ENCODE assay signal across 12 cellular contexts in genomic region chr16:72189865-72190371, GRCh38. TPM values are rescaled to one million over a fixed set of nuclear protein-coding genes. Genes with fewer than 3 reads are reported as not detected.
DNase-seq lines count a peak whose midpoint lies in the region; ATAC-seq, FAIRE-seq and TF ChIP-seq lines count a peak whose summit lies in the region.
"Had no signal": no experiment of that assay in that cellular context is flagged by ENCODE, and none has a peak within 500 bp of the region (broad histone marks: within the 10 kb centered on the region; RNA-seq: fewer than 3 reads in every experiment).

No MANE protein-coding gene starts in this region.

- H3K79me1 ChIP-seq in mesendoderm (ENCODE audit: low read length), result no peaks in the 10 kb centered on the region

- TF ChIP-seq CTCF in CD14-positive monocyte (IDR thresholded peaks at IDR 0.05), result no peak
- no peak for TF ChIP-seq CTCF in CD8-positive, alpha-beta T cell (IDR thresholded peaks at IDR 0.05)

- H4K5ac ChIP-seq in mesendoderm (ENCODE audit: low read length), result no peak overlapping the region

- H3K36me3 Mint-ChIP-seq in CD14-positive monocyte, result peaks cover 6 to 7% of the 10 kb centered on the region in 2 donors
- H3K36me3 Mint-ChIP-seq in dendritic cell treated with granulocyte-macrophage colony-stimulating factor and Interleukin-4, amounts not matched to agents 40 ng/mL and 50 ng/mL, for 4 days (ENCODE audit: low read depth), result peaks cover 7% of the 10 kb centered on the region
- no peaks in the 10 kb centered on the region for H3K36me3 Mint-ChIP-seq in CD8-positive, alpha-beta T cell
- H3K36me3 Mint-ChIP-seq in CD8-positive, alpha-beta memory T cell, result no peaks in the 10 kb centered on the region

- no peak overlapping the region for H3K4me3 ChIP-seq in mesendoderm (ENCODE audit: low read length)
- H3K4me3 ChIP-seq in CD8-positive, alpha-beta T cell (ENCODE audit: low read depth, low read length), result no peak overlapping the region
- H3K4me3 ChIP-seq in CD8-positive, alpha-beta memory T cell (ENCODE audit: low read length), result no peak overlapping the region
- H3K4me3 ChIP-seq: heart left ventricle, prostate gland had no signal

- DNase-seq in CD14-positive monocyte (ENCODE audit: low spot score) (peak; percentile 74), NCI-H226 (peak; percentile 45), mesendoderm (peak; percentile 18), cerebellum (ENCODE audit: low spot score) (no peak), H54 (ENCODE audit: insufficient read length, low spot score) (no peak)
- no peak for DNase-seq in CD8-positive, alpha-beta T cell
- DNase-seq in CD8-positive, alpha-beta memory T cell, result no peak
- DNase-seq: H9, KBM-7 had no signal

- H3K79me2 ChIP-seq in mesendoderm (ENCODE audit: control insufficient read depth, insufficient read depth, low read length), result no peaks in the 10 kb centered on the region

- no peak overlapping the region for H3K18ac ChIP-seq in mesendoderm (ENCODE audit: low read length)

- peak overlapping the region; percentile 51 to 84 (median 78) for H3K27ac Mint-ChIP-seq in CD14-positive monocyte
- H3K27ac Mint-ChIP-seq in dendritic cell treated with granulocyte-macrophage colony-stimulating factor and Interleukin-4, amounts not matched to agents 40 ng/mL and 50 ng/mL, for 4 days, result peak overlapping the region; percentile 77
- no peak overlapping the region for H3K27ac Mint-ChIP-seq in CD8-positive, alpha-beta T cell
- H3K27ac Mint-ChIP-seq in CD8-positive, alpha-beta memory T cell, result no peak overlapping the region

- no peak overlapping the region for H3K23ac ChIP-seq in mesendoderm (ENCODE audit: low read length)

- H2AK5ac ChIP-seq in mesendoderm (ENCODE audit: low read length), result no peak overlapping the region

- no peak for FAIRE-seq in H54 (lab: Jason Lieb, UNC)

- POLR2A ChIA-PET in CD8-positive, alpha-beta T cell (lab: Charles Lee), result no interaction called here
- POLR2A ChIA-PET in CD8-positive, alpha-beta memory T cell (lab: Charles Lee), result no interaction called here

- H3K9ac ChIP-seq in mesendoderm (ENCODE audit: low read length), result no peak overlapping the region

- H3K4me3 Mint-ChIP-seq in CD14-positive monocyte, result no peak overlapping the region
- no peak overlapping the region for H3K4me3 Mint-ChIP-seq in dendritic cell treated with granulocyte-macrophage colony-stimulating factor and Interleukin-4, amounts not matched to agents 40 ng/mL and 50 ng/mL, for 4 days
- no peak overlapping the region for H3K4me3 Mint-ChIP-seq in CD8-positive, alpha-beta T cell
- H3K4me3 Mint-ChIP-seq in CD8-positive, alpha-beta memory T cell, result no peak overlapping the region
- H3K4me3 Mint-ChIP-seq: H9 had no signal

- H3K56ac ChIP-seq in mesendoderm (ENCODE audit: low read length), result no peak overlapping the region

- H2BK15ac ChIP-seq in mesendoderm (replicated peaks; ENCODE audit: low read depth), result no peak overlapping the region

- H3K27me3 ChIP-seq in mesendoderm (ENCODE audit: insufficient read depth, low read length, poor library complexity), result no peaks in the 10 kb centered on the region
- H3K27me3 ChIP-seq in CD8-positive, alpha-beta T cell (ENCODE audit: insufficient read depth, low read length), result no peaks in the 10 kb centered on the region
- H3K27me3 ChIP-seq in CD8-positive, alpha-beta memory T cell (ENCODE audit: insufficient read depth, low read length, poor library complexity, severe bottlenecking), result peaks cover 3% of the 10 kb centered on the region
- H3K27me3 ChIP-seq: heart left ventricle had no signal

- H3K9me3 ChIP-seq in CD8-positive, alpha-beta T cell (ENCODE audit: low read length), result no peaks in the 10 kb centered on the region
- no peaks in the 10 kb centered on the region for H3K9me3 ChIP-seq in CD8-positive, alpha-beta memory T cell (ENCODE audit: low read length)
- H3K9me3 ChIP-seq: heart left ventricle, prostate gland had no signal

- H4K8ac ChIP-seq in mesendoderm (ENCODE audit: low read depth, low read length), result no peak overlapping the region

- H3K9me3 Mint-ChIP-seq in CD14-positive monocyte, result peaks cover 0 to 3% (median 2%) of the 10 kb centered on the region in 7 donors
- H3K9me3 Mint-ChIP-seq in dendritic cell treated with granulocyte-macrophage colony-stimulating factor and Interleukin-4, amounts not matched to agents 40 ng/mL and 50 ng/mL, for 4 days, result peaks cover 20% of the 10 kb centered on the region
- no peaks in the 10 kb centered on the region for H3K9me3 Mint-ChIP-seq in CD8-positive, alpha-beta T cell
- H3K9me3 Mint-ChIP-seq in CD8-positive, alpha-beta memory T cell, result no peaks in the 10 kb centered on the region

- peaks cover 16% of the 10 kb centered on the region for H3K4me1 Mint-ChIP-seq in CD14-positive monocyte
- peaks cover 32% of the 10 kb centered on the region for H3K4me1 Mint-ChIP-seq in dendritic cell treated with granulocyte-macrophage colony-stimulating factor and Interleukin-4, amounts not matched to agents 40 ng/mL and 50 ng/mL, for 4 days (ENCODE audit: low read depth)
- no peaks in the 10 kb centered on the region for H3K4me1 Mint-ChIP-seq in CD8-positive, alpha-beta T cell (ENCODE audit: low read depth)
- no peaks in the 10 kb centered on the region for H3K4me1 Mint-ChIP-seq in CD8-positive, alpha-beta memory T cell

- no peak overlapping the region for H3K27ac ChIP-seq in mesendoderm (ENCODE audit: low read depth, low read length)
- H3K27ac ChIP-seq in CD8-positive, alpha-beta T cell (ENCODE audit: low read depth, low read length), result no peak overlapping the region
- H3K27ac ChIP-seq in CD8-positive, alpha-beta memory T cell (ENCODE audit: low read depth, low read length), result no peak overlapping the region

- no peak overlapping the region for H3K4ac ChIP-seq in mesendoderm (ENCODE audit: low read depth, low read length)

- no peaks in the 10 kb centered on the region for H3K36me3 ChIP-seq in mesendoderm (ENCODE audit: control insufficient read depth, insufficient read depth, low read length)
- no peaks in the 10 kb centered on the region for H3K36me3 ChIP-seq in CD8-positive, alpha-beta T cell (ENCODE audit: insufficient read depth, low read length)
- H3K36me3 ChIP-seq in CD8-positive, alpha-beta memory T cell (ENCODE audit: insufficient read depth, low read length), result no peaks in the 10 kb centered on the region
- H3K36me3 ChIP-seq: heart left ventricle, prostate gland had no signal

- H2BK120ac ChIP-seq in mesendoderm (ENCODE audit: low read depth, low read length), result no peak overlapping the region

- no peaks in the 10 kb centered on the region for H3K4me1 ChIP-seq in mesendoderm (ENCODE audit: control insufficient read depth, low read depth, low read length)
- H3K4me1 ChIP-seq in CD8-positive, alpha-beta T cell (ENCODE audit: insufficient read depth, low read length), result no peaks in the 10 kb centered on the region
- no peaks in the 10 kb centered on the region for H3K4me1 ChIP-seq in CD8-positive, alpha-beta memory T cell (ENCODE audit: insufficient read depth, low read length)
- H3K4me1 ChIP-seq: heart left ventricle, prostate gland had no signal

- no peak overlapping the region for H2BK5ac ChIP-seq in mesendoderm (ENCODE audit: low read length)

- peaks cover 0 to 1% (median 1%) of the 10 kb centered on the region in 3 donors for H3K27me3 Mint-ChIP-seq in CD14-positive monocyte (ENCODE audit: low read depth in 3 of 3)
- no peaks in the 10 kb centered on the region for H3K27me3 Mint-ChIP-seq in dendritic cell treated with granulocyte-macrophage colony-stimulating factor and Interleukin-4, amounts not matched to agents 40 ng/mL and 50 ng/mL, for 4 days
- no peaks in the 10 kb centered on the region for H3K27me3 Mint-ChIP-seq in CD8-positive, alpha-beta T cell (ENCODE audit: low read depth)
- H3K27me3 Mint-ChIP-seq in CD8-positive, alpha-beta memory T cell, result no peaks in the 10 kb centered on the region

- CTCF ChIA-PET in CD8-positive, alpha-beta T cell (lab: Charles Lee), result no interaction called here
- CTCF ChIA-PET in CD8-positive, alpha-beta memory T cell (lab: Charles Lee), result no interaction called here

- intact Hi-C loops in CD14-positive monocyte (cut with micrococcal nuclease), result no loop called here
- intact Hi-C loops in dendritic cell treated with granulocyte-macrophage colony-stimulating factor and Interleukin-4, amounts not matched to agents 40 ng/mL and 50 ng/mL, for 4 days (cut with micrococcal nuclease), result loop anchor here (2.0 kb wide), 1 partner anchor 13 kb away; no protein-coding TSS in a partner anchor
- intact Hi-C loops in CD8-positive, alpha-beta T cell (cut with DNase I, micrococcal nuclease), result loop anchor here in 1 of 2 experiments (5.0 kb wide), 1 partner anchor 48 kb away; no protein-coding TSS in a partner anchor

- no peak for TF ChIP-seq POLR2A in H54 (IDR thresholded peaks at IDR 0.05; ENCODE audit: low read depth, low read length)

- no peak overlapping the region for H3K4me2 ChIP-seq in mesendoderm (ENCODE audit: low read length)

- no peak for ATAC-seq in CD8-positive, alpha-beta T cell

- WGBS in mesendoderm (ENCODE audit: extremely low coverage, insufficient coverage, low lambda C conversion rate), result no CpG with 5 or more reads among the region's 6 CpGs

RNA-seq across cellular contexts. Expression of gene PMFBP1, which starts 18.0 kb away (rescaled TPM):
- polyA plus RNA-seq in CD14-positive monocyte, result under 1 TPM; 0.18 to 0.87 TPM
- polyA plus RNA-seq in mesendoderm (2013, experiment 1 of 2), result 0.51 TPM
- polyA plus RNA-seq in mesendoderm (2013, experiment 2 of 2), result 0.52 TPM
- total RNA-seq in cerebellum, result 0.82 TPM
- under 1 TPM; 0.50 to 0.84 TPM for total RNA-seq in CD8-positive, alpha-beta T cell
- under 1 TPM; 0.09 to 0.15 TPM for total RNA-seq in CD8-positive, alpha-beta memory T cell
- polyA plus RNA-seq in CD8-positive, alpha-beta memory T cell, result 0.13 TPM

Comparison
In these comparisons a context has a peak if more than half of its experiments do, and no peak if none do; other contexts are left out.
1. DNase-seq: peak in CD14-positive monocyte (single experiment), NCI-H226 (single experiment) and mesendoderm (single experiment); none in cerebellum (single experiment), CD8-positive, alpha-beta T cell (0 of 7), H54 (single experiment) and CD8-positive, alpha-beta memory T cell (0 of 5).
2. H3K27ac Mint-ChIP-seq: peak in CD14-positive monocyte (7 of 7) and dendritic cell treated with granulocyte-macrophage colony-stimulating factor and Interleukin-4, amounts not matched to agents 40 ng/mL and 50 ng/mL, for 4 days (single experiment); none in CD8-positive, alpha-beta T cell (single experiment) and CD8-positive, alpha-beta memory T cell (0 of 8).